Comparison of ENCODE assay signal across 15 cellular contexts in the genomic region with DNA sequence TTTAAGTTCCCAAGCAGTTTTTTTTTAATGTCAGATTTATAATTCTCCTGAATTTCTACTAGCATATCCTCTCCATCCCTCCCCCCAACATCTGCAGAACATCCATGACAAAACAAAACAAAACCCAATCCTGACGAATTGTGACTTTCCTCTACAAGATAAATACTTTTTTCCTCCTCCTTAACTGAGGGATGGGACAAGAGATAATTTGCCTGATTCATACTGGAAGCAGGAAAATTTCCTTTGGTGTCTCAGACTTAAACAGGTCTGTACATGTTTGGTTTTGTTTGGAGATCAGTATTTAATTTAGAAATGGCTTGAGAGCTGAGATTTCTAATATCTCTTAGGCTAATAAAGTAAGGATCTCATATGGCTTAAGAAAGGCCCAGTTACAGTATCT. TPM values are rescaled to one million over a fixed set of nuclear protein-coding genes. Genes with fewer than 3 reads are reported as not detected.
DNase-seq lines count a peak whose midpoint lies in the region; ATAC-seq, FAIRE-seq and TF ChIP-seq lines count a peak whose summit lies in the region.
"Had no signal": no experiment of that assay in that cellular context is flagged by ENCODE, and none has a peak within 500 bp of the region (broad histone marks: within the 10 kb centered on the region; RNA-seq: fewer than 3 reads in every experiment).

No MANE protein-coding gene starts in this region.

- BruUV-seq in IMR-90 (replicated peaks; lab: Mats Ljungman, UMichigan) (no TSS peak), HepG2 (replicated peaks; lab: Mats Ljungman, UMichigan) (no TSS peak)

- peaks cover 16% of the 10 kb centered on the region for H3K9me1 ChIP-seq in IMR-90 (ENCODE audit: insufficient read depth, low read length)

- POLR2A ChIA-PET in IMR-90 (lab: Charles Lee; ENCODE audit: unreplicated experiment) (no interaction called here), HepG2 (lab: Yijun Ruan, JAX) (interaction anchor here (1.2 to 3.2 kb wide), 2 partner anchors 17 to 25 kb away, joined by 4 to 39 read pairs; no protein-coding TSS in a partner anchor)

- DNase-seq in IMR-90 (peak; percentile 48), cardiac fibroblast (ENCODE audit: low read depth in 2 of 2) (peak in 1 of 2 donors; percentile 17), HepG2 (ENCODE audit: low spot score) (no peak), NCI-H748 (lab: John Stamatoyannopoulos, UW; ENCODE audit: unreplicated experiment) (no peak), germinal center (ENCODE audit: low spot score) (no peak)
- DNase-seq: activated CD8-positive, alpha-beta T cell treated with anti-CD3 and anti-CD28 coated beads, Interleukin-2, amount 10 ng/mL, durations not matched to agents 7 days and 5 days; activated naive CD8-positive, alpha-beta T cell treated with anti-CD3 and anti-CD28 coated beads for 36 hours; CD4-positive, alpha-beta memory T cell; NCI-H187; NK-92 treated with Interleukin-12 subunit alpha and Interleukin-12 subunit beta, amount 100 ng/mL, for 24 hours; T-helper 1 cell had no signal

- TF ChIP-seq POLR2A in IMR-90 (IDR thresholded peaks at IDR 0.05; ENCODE audit: low read depth, low read length): no peak
- no peak for TF ChIP-seq POLR2A in HepG2 (IDR thresholded peaks at IDR 0.05; ENCODE audit: insufficient read depth in 1 of 2, low read depth in 2 of 2, low read length in 2 of 2)

- H4K5ac ChIP-seq in IMR-90 (ENCODE audit: low read depth, low read length): peak overlapping the region; percentile 72

- peaks cover 40% of the 10 kb centered on the region for H3K79me2 ChIP-seq in HepG2 (ENCODE audit: insufficient read depth, low read length)

- H3K27ac ChIP-seq in IMR-90 (ENCODE audit: insufficient read depth, low read length): no peak overlapping the region; the same call in 1 of the 2 replicates
- H3K27ac ChIP-seq in HepG2 (ENCODE audit: extremely low read length, insufficient read depth, low read length): no peak overlapping the region
- no peak overlapping the region for H3K27ac ChIP-seq in skeletal muscle tissue (ENCODE audit: low read depth, low read length)

- H3K9me3 ChIP-seq in IMR-90 (ENCODE audit: control insufficient read depth, insufficient read depth, low read length) (no peaks in the 10 kb centered on the region), HepG2 (ENCODE audit: low read length) (no peaks in the 10 kb centered on the region), skeletal muscle tissue (ENCODE audit: control insufficient read depth in 3 of 3, low read length in 3 of 3) (no peaks in the 10 kb centered on the region)

- TF ChIP-seq CTCF in IMR-90 (conservative IDR thresholded peaks at IDR 0.05; ENCODE audit: low read depth, low read length) (no peak), cardiac fibroblast (IDR thresholded peaks at IDR 0.05; ENCODE audit: low read depth, low read length) (no peak), HepG2 (CRISPR knock-in tag; IDR thresholded peaks at IDR 0.05) (no peak)

- no CpG with 5 or more reads among the region's 1 CpG for WGBS in IMR-90 (ENCODE audit: extremely low coverage in 2 of 2, insufficient read length in 1 of 2), 2 experiments
- 60% methylated on average over 1 of the region's 1 CpG for WGBS in HepG2 (ENCODE audit: low lambda C conversion rate)

- H3K9ac ChIP-seq in IMR-90 (ENCODE audit: low read depth, low read length): peak overlapping the region; percentile 72; the same call in 1 of the 2 replicates
- H3K9ac ChIP-seq in HepG2 (ENCODE audit: insufficient read depth, low read depth, low read length): peak overlapping the region; percentile 81; the same call in 1 of the 2 replicates
- H3K9ac ChIP-seq in skeletal muscle tissue (ENCODE audit: low read depth in 1 of 3, low read length in 3 of 3): peak overlapping the region in 2 of 3 donors; percentile 73 to 81

- FAIRE-seq in HepG2 (lab: Jason Lieb, UNC): no peak
- FAIRE-seq: endometrium had no signal

- H3K56ac ChIP-seq in IMR-90 (ENCODE audit: extremely low read depth, insufficient read depth, low read length): peak overlapping the region; percentile 81

- TF ChIP-seq EP300 in HepG2 (IDR thresholded peaks at IDR 0.05; ENCODE audit: low read depth in 2 of 2, low read length in 2 of 2) (no peak), HepG2 (CRISPR knock-in tag; IDR thresholded peaks at IDR 0.05; ENCODE audit: borderline replicate concordance) (no peak)

- peak overlapping the region; percentile 81; the same call in 1 of the 2 replicates for H2BK20ac ChIP-seq in IMR-90 (ENCODE audit: low read depth, low read length)

- TF ChIP-seq RAD21 in IMR-90 (IDR thresholded peaks at IDR 0.05; ENCODE audit: low read length): no peak
- TF ChIP-seq RAD21 in HepG2 (CRISPR knock-in tag; IDR thresholded peaks at IDR 0.05): no peak

- H2BK15ac ChIP-seq in IMR-90 (ENCODE audit: low read depth, low read length): no peak overlapping the region

- dilution Hi-C loops in IMR-90 (cut with HindIII; ENCODE audit: low sequenced_read_pairs, unreplicated experiment): no loop called here

- no peak overlapping the region for H2AFZ ChIP-seq in IMR-90 (replicated peaks; ENCODE audit: low read length, poor library complexity)
- H2AFZ ChIP-seq in HepG2 (ENCODE audit: low read length): no peak overlapping the region

- peak overlapping the region; percentile 91 for H3K14ac ChIP-seq in IMR-90 (replicated peaks; ENCODE audit: low read depth, low read length)

- peak overlapping the region; percentile 95; the same call in 1 of the 2 replicates for H4K91ac ChIP-seq in IMR-90 (ENCODE audit: insufficient read depth, low read depth, low read length)

- peak overlapping the region; percentile 86 for H2BK120ac ChIP-seq in IMR-90 (ENCODE audit: low read depth, low read length)

- peak overlapping the region; percentile 89; the same call in 1 of the 2 replicates for H3K18ac ChIP-seq in IMR-90 (ENCODE audit: low read depth, low read length)

- peak; percentile 3 for ATAC-seq in IMR-90 (ENCODE audit: low read depth)
- no peak for ATAC-seq in HepG2
- no peak for ATAC-seq in GM18517 (IDR thresholded peaks at IDR 0.05; ENCODE audit: unreplicated experiment)
- ATAC-seq in HG02763 (IDR thresholded peaks at IDR 0.05; ENCODE audit: unreplicated experiment): no peak
- ATAC-seq: activated CD8-positive, alpha-beta T cell treated with anti-CD3 and anti-CD28 coated beads, Interleukin-2, amount 10 ng/mL, durations not matched to agents 7 days and 5 days had no signal

- H3K27me3 ChIP-seq in IMR-90 (ENCODE audit: control insufficient read depth, insufficient read depth, low read length) (no peaks in the 10 kb centered on the region), HepG2 (ENCODE audit: control insufficient read depth in 1 of 2, insufficient read depth in 2 of 2, low read length in 2 of 2) (no peaks in the 10 kb centered on the region; a peak in 1 of 5 replicates), skeletal muscle tissue (ENCODE audit: control insufficient read depth in 3 of 3, insufficient read depth in 3 of 3, low read length in 3 of 3) (peaks cover 0 to 3% (median 0%) of the 10 kb centered on the region in 3 donors)

- intact Hi-C loops in IMR-90 (cut with micrococcal nuclease) (no loop called here), HepG2 (cut with micrococcal nuclease; ENCODE audit: unreplicated experiment) (loop anchor here (10.0 kb wide), 1 partner anchor 180 kb away; no protein-coding TSS in a partner anchor)

- CTCF ChIA-PET in IMR-90 (lab: Yijun Ruan, JAX): interaction anchor here (2.1 kb wide), 1 partner anchor 317 kb away, joined by 8 read pairs; no protein-coding TSS in a partner anchor
- CTCF ChIA-PET in HepG2 (lab: Yijun Ruan, JAX; ENCODE audit: low intra/inter-chr PET ratio, low total read pairs): no interaction called here

- H3K4me1 ChIP-seq in IMR-90 (ENCODE audit: control insufficient read depth, insufficient read depth, low read length) (peaks cover 17% of the 10 kb centered on the region), HepG2 (ENCODE audit: insufficient read depth, low read length) (peaks cover 90% of the 10 kb centered on the region), skeletal muscle tissue (ENCODE audit: control insufficient read depth in 3 of 3, insufficient read depth in 3 of 3, low read length in 3 of 3) (peaks cover 4 to 22% (median 12%) of the 10 kb centered on the region in 3 donors)

- in situ Hi-C loops in IMR-90 (cut with MboI; ENCODE audit: low sequenced_read_pairs): no loop called here
- in situ Hi-C loops in HepG2 (cut with HindIII; ENCODE audit: extremely low pct_ligation_motif_present, low pct_unique_long_range_greater_than_20kb): no loop called here

- no peak overlapping the region for H2AK5ac ChIP-seq in IMR-90 (ENCODE audit: low read depth, low read length)

- peak overlapping the region; percentile 38 for H3K4me2 ChIP-seq in IMR-90 (ENCODE audit: low read depth, low read length)
- H3K4me2 ChIP-seq in HepG2 (ENCODE audit: low read depth, low read length): peak overlapping the region; percentile 94

- no peak overlapping the region for H2AK9ac ChIP-seq in IMR-90 (replicated peaks; ENCODE audit: low read depth, low read length, poor library complexity)

- peak overlapping the region; percentile 96; the same call in 1 of the 2 replicates for H3K4ac ChIP-seq in IMR-90 (ENCODE audit: low read depth, low read length)

- H4K8ac ChIP-seq in IMR-90 (ENCODE audit: low read depth in 2 of 2, low read length in 2 of 2): peak overlapping the region; percentile 61 to 91

- H3K79me1 ChIP-seq in IMR-90 (ENCODE audit: low read depth in 1 of 2, low read length in 2 of 2): peaks cover 9 to 38% of the 10 kb centered on the region in 2 experiments; a peak in 3 of 4 replicates

- H2BK5ac ChIP-seq in IMR-90 (ENCODE audit: low read depth, low read length, poor library complexity, severe bottlenecking): peak overlapping the region; percentile 69

- H3K36me3 ChIP-seq in IMR-90 (ENCODE audit: control insufficient read depth, insufficient read depth, low read length): no peaks in the 10 kb centered on the region
- H3K36me3 ChIP-seq in HepG2 (replicated peaks in 1 of 2; ENCODE audit: control insufficient read depth in 1 of 2, insufficient read depth in 2 of 2, low read length in 2 of 2): no peaks in the 10 kb centered on the region; a peak in 2 of 5 replicates
- no peaks in the 10 kb centered on the region for H3K36me3 ChIP-seq in skeletal muscle tissue (ENCODE audit: control insufficient read depth in 3 of 3, insufficient read depth in 3 of 3, low read length in 3 of 3)

- peak overlapping the region; percentile 88; the same call in 1 of the 2 replicates for H3K23ac ChIP-seq in IMR-90 (ENCODE audit: low read depth, low read length)

- peak overlapping the region; percentile 33 for H3K4me3 ChIP-seq in IMR-90 (ENCODE audit: insufficient read depth, low read depth, low read length)
- peak overlapping the region; percentile 41 to 56 for H3K4me3 ChIP-seq in cardiac fibroblast (replicated peaks in 1 of 2; ENCODE audit: low read depth in 2 of 2, low read length in 2 of 2)
- H3K4me3 ChIP-seq in HepG2 (replicated peaks in 1 of 3; ENCODE audit: insufficient read depth in 1 of 3, low read depth in 2 of 3, low read length in 3 of 3): peak overlapping the region; percentile 67 to 87 (median 76); a peak in 5 of 6 replicates
- peak overlapping the region; percentile 41 to 81 (median 71) for H3K4me3 ChIP-seq in skeletal muscle tissue (ENCODE audit: low read length in 3 of 3)

- H4K20me1 ChIP-seq in IMR-90 (ENCODE audit: insufficient read depth, low read length) (no peaks in the 10 kb centered on the region), HepG2 (ENCODE audit: insufficient read depth, low read length) (no peaks in the 10 kb centered on the region)

RNA-seq across cellular contexts. Expression of a gene that starts 2.2 kb away (rescaled TPM):
- total RNA-seq in IMR-90 (2012; rRNA removed): 11.5 and 12.5 TPM in 2 replicates
- polyA plus RNA-seq in IMR-90 (2012; rRNA removed): 7.7 and 8.3 TPM in 2 replicates
- 4.0 and 7.0 TPM in 2 replicates for polyA plus RNA-seq in IMR-90 (2012; cell fraction: cytosol; rRNA removed)
- polyA plus RNA-seq in IMR-90 (2012; cell fraction: nucleus; rRNA removed; ENCODE audit: low replicate concordance): 2.8 and 3.3 TPM in 2 replicates
- total RNA-seq in HepG2 (2016; rRNA removed; fragmentation: Illumina TruSeq; extraction: Trizol): 7.6 and 11.2 TPM in 2 replicates
- total RNA-seq in HepG2 (2016; cell fraction: cytosol; rRNA removed; fragmentation: Illumina TruSeq; extraction: Trizol; ENCODE audit: low read depth): 0.97 and 1.1 TPM in 2 replicates
- 8.2 and 10.1 TPM in 2 replicates for total RNA-seq in HepG2 (2016; cell fraction: insoluble cytoplasmic fraction; rRNA removed; fragmentation: Illumina TruSeq; extraction: Trizol)
- 3.2 and 3.5 TPM in 2 replicates for total RNA-seq in HepG2 (2016; cell fraction: membrane; rRNA removed; fragmentation: Illumina TruSeq; extraction: Trizol)
- total RNA-seq in HepG2 (2016; cell fraction: nucleus; rRNA removed; fragmentation: Illumina TruSeq; extraction: Trizol): 5.9 and 6.7 TPM in 2 replicates
- 28.1 and 38.8 TPM in 2 replicates for polyA plus RNA-seq in HepG2 (2011; rRNA removed)
- 23.7 and 37.4 TPM in 2 replicates for polyA plus RNA-seq in HepG2 (2011; cell fraction: cytosol; rRNA removed)
- 11.3 and 13.2 TPM in 2 replicates for polyA plus RNA-seq in HepG2 (2011; cell fraction: nucleus; rRNA removed)
- polyA plus RNA-seq in HepG2 (2012): 8.9 and 16.7 TPM in 2 replicates
- polyA plus RNA-seq in HepG2 (2016; cell fraction: cytosol; fragmentation: Illumina TruSeq; extraction: Trizol; ENCODE audit: low read depth): 0.40 and 0.45 TPM in 2 replicates
- 10.7 and 12.0 TPM in 2 replicates for polyA plus RNA-seq in HepG2 (2016; cell fraction: insoluble cytoplasmic fraction; fragmentation: Illumina TruSeq; extraction: Trizol; ENCODE audit: low read depth)
- 0.98 and 1.5 TPM in 2 replicates for polyA plus RNA-seq in HepG2 (2016; cell fraction: membrane; fragmentation: Illumina TruSeq; extraction: Trizol; ENCODE audit: low read depth)
- 5.7 and 6.3 TPM in 2 replicates for polyA plus RNA-seq in HepG2 (2016; cell fraction: nucleus; fragmentation: Illumina TruSeq; extraction: Trizol; ENCODE audit: insufficient read depth, low read depth)
- 0.35 and 65.9 TPM in 2 replicates for polyA minus RNA-seq in HepG2 (2011; rRNA and poly(A)+ RNA removed; ENCODE audit: low replicate concordance)
- polyA minus RNA-seq in HepG2 (2011; cell fraction: cytosol; rRNA and poly(A)+ RNA removed): 29.7 and 43.4 TPM in 2 replicates
- polyA minus RNA-seq in HepG2 (2011; cell fraction: nucleus; rRNA and poly(A)+ RNA removed): 25.8 and 27.7 TPM in 2 replicates
- 19.3 TPM for total RNA-seq in skeletal muscle tissue
- total RNA-seq: activated CD8-positive, alpha-beta T cell treated with anti-CD3 and anti-CD28 coated beads, Interleukin-2, amount 10 ng/mL, durations not matched to agents 7 days and 5 days; activated naive CD8-positive, alpha-beta T cell treated with anti-CD3 and anti-CD28 coated beads for 36 hours; CD4-positive, alpha-beta memory T cell had no signal
